1 cellular context compared by ENCODE assay signal in the genomic region with DNA sequence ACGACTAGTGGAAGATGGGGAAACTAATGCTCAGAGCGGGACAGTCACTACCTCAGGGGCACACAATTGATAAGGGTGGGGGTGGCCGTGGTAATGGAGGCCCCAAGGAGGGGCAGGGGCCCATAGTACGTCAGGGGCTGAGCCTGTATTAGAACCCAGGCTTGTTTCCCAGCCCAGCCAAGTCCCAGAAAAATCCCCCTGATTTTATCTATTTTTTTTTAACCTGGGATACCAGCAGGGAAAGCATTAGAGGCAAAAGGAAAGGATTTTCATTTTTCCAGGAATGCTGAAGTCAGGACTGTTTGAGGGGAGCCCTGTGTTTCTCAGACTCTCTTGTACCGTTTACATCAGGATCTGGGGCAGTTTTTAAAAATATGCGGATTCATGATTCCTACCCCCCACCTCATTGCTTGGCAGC.
TF ChIP-seq lines count a peak whose summit lies in the region.

No MANE protein-coding gene starts in this region.

TF ChIP-seq in HCT116, 20 proteins besides CTCF, POLR2A, EP300 and RAD21 (continued from another document):
- TF ChIP-seq REST (IDR thresholded peaks at IDR 0.05; ENCODE audit: low read depth) (no peak), ZFX (IDR thresholded peaks at IDR 0.05) (no peak), ZNF274 (IDR thresholded peaks at IDR 0.05; ENCODE audit: low read depth, low read length) (no peak), EZH2 (IDR thresholded peaks at IDR 0.05) (no peak), MAX (IDR thresholded peaks at IDR 0.05) (no peak), CEBPB (IDR thresholded peaks at IDR 0.05; ENCODE audit: low read depth) (no peak), EGR1 (IDR thresholded peaks at IDR 0.05; ENCODE audit: low read depth) (no peak)
